8 cellular contexts compared by ENCODE assay signal in genomic region chr15:40807028-40807887, GRCh38.
DNase-seq lines count a peak whose midpoint lies in the region; ATAC-seq lines count a peak whose summit lies in the region.

DNAJC17 (minus strand) TSS chr15:40807473; CDS start chr15:40807446, 27 bp downstream.
ZFYVE19 (plus strand) TSS chr15:40807089; CDS start chr15:40807590, 501 bp downstream.

- peak; percentile 97 for DNase-seq in AG20443 (ENCODE audit: low spot score)
- peak; percentile 95 for DNase-seq in NCI-H446 treated with DMSO at 0.1 percent for 48 hours (lab: John Stamatoyannopoulos, UW)
- DNase-seq in cerebellar cortex (ENCODE audit: low spot score), result peak; percentile 99
- DNase-seq in islet precursor cell, result peak; percentile 99
- DNase-seq in stimulated activated CD4-positive, alpha-beta T cell treated with anti-CD3 and anti-CD28 coated beads, Interleukin-12 subunit alpha, Interleukin-12 subunit beta, amount 100 ng/mL, for 48 hours (ENCODE audit: low read depth in 2 of 3, low spot score in 1 of 3), result peak; percentile 87 to 93 (median 92)

- ATAC-seq in GM19035 (IDR thresholded peaks at IDR 0.05; ENCODE audit: unreplicated experiment) (peak; percentile 92), HG03354 (IDR thresholded peaks at IDR 0.05; ENCODE audit: poor library complexity, severe bottlenecking, unreplicated experiment) (peak; percentile 96)
- peak; percentile 97 to 98 for ATAC-seq in activated CD4-positive, CD25-positive, alpha-beta regulatory T cell treated with anti-CD3 and anti-CD28 coated beads, Interleukin-2, amount 50 U/mL, for 24 hours

Comparison
In these comparisons a context has a peak if more than half of its experiments do, and no peak if none do; other contexts are left out.
1. Peak in every context shown above with its lines: DNase-seq and ATAC-seq.